In the genomic region with DNA sequence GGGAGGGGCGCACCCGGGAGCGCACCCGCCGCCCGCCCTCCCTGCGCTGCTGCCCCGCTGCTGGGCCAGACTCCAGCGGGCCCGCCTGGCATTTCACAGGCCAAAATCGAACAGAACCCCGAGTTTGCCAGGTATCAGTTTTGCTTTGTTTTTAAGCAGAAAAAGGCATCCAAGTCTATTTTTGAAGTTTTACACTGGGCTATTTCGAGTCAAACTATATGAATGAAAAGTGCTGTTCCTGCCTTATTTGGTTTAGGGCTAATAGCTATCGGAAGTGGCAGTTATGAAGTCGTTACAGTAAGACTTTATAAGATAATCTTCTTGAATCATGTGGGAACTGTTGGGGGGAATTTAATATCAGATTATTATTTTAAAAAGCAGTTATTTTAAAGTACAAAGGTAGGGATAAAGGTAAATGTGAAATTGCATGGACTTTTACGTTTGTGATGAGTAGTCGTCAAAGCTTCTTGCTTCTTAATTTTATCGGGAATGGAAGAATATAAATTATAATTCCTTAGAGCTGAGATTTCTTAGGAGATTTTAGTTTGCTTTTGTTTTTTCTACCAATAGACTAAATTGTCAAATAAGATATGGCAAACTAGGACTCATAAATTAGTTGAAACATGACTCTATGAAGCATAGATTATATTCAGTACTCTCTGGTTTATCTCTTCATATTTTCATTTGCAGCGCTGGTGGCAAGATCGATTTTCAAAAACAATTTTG, we compare ENCODE assay signal across 1 cellular context.
TF ChIP-seq lines count a peak whose summit lies in the region.

No MANE protein-coding gene starts in this region.

TF ChIP-seq in HCT116, 20 proteins besides CTCF, POLR2A, EP300 and RAD21 (continued from another document):
- TF ChIP-seq, protein P1, sequence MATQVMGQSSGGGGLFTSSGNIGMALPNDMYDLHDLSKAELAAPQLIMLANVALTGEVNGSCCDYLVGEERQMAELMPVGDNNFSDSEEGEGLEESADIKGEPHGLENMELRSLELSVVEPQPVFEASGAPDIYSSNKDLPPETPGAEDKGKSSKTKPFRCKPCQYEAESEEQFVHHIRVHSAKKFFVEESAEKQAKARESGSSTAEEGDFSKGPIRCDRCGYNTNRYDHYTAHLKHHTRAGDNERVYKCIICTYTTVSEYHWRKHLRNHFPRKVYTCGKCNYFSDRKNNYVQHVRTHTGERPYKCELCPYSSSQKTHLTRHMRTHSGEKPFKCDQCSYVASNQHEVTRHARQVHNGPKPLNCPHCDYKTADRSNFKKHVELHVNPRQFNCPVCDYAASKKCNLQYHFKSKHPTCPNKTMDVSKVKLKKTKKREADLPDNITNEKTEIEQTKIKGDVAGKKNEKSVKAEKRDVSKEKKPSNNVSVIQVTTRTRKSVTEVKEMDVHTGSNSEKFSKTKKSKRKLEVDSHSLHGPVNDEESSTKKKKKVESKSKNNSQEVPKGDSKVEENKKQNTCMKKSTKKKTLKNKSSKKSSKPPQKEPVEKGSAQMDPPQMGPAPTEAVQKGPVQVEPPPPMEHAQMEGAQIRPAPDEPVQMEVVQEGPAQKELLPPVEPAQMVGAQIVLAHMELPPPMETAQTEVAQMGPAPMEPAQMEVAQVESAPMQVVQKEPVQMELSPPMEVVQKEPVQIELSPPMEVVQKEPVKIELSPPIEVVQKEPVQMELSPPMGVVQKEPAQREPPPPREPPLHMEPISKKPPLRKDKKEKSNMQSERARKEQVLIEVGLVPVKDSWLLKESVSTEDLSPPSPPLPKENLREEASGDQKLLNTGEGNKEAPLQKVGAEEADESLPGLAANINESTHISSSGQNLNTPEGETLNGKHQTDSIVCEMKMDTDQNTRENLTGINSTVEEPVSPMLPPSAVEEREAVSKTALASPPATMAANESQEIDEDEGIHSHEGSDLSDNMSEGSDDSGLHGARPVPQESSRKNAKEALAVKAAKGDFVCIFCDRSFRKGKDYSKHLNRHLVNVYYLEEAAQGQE (IDR thresholded peaks at IDR 0.05; ENCODE audit: low read depth): no peak
- TF ChIP-seq ZNF274 (IDR thresholded peaks at IDR 0.05; ENCODE audit: low read depth, low read length) (no peak), ZFX (IDR thresholded peaks at IDR 0.05) (no peak), CBX3 (IDR thresholded peaks at IDR 0.05; ENCODE audit: low read depth) (no peak)
